22 cellular contexts compared by ENCODE assay signal in genomic region chr2:71721362-71721665, GRCh38.
A peak's percentile ranks its signal among the peaks of the same experiment; 100 is the strongest.
DNase-seq lines count a peak whose midpoint lies in the region; ATAC-seq, FAIRE-seq and TF ChIP-seq lines count a peak whose summit lies in the region.
"Had no signal": no experiment of that assay in that cellular context is flagged by ENCODE, and none has a peak within 500 bp of the region (broad histone marks: within the 10 kb centered on the region; RNA-seq: fewer than 3 reads in every experiment).

No MANE protein-coding gene starts in this region.

- no peak for TF ChIP-seq CTCF in AG10803 (conservative IDR thresholded peaks at IDR 0.05; ENCODE audit: low read length)
- no peak for TF ChIP-seq CTCF in coronary artery (IDR thresholded peaks at IDR 0.05)
- TF ChIP-seq CTCF in HepG2 (CRISPR knock-in tag; IDR thresholded peaks at IDR 0.05): no peak

- TF ChIP-seq RAD21 in HepG2 (CRISPR knock-in tag; IDR thresholded peaks at IDR 0.05): no peak

- no peak overlapping the region for H2AFZ ChIP-seq in HepG2 (ENCODE audit: low read length)
- H2AFZ ChIP-seq: hepatocyte had no signal

- H3K79me2 ChIP-seq in HepG2 (ENCODE audit: insufficient read depth, low read length): no peaks in the 10 kb centered on the region
- H3K79me2 ChIP-seq: hepatocyte had no signal

- H3K9me3 ChIP-seq in HepG2 (ENCODE audit: low read length) (peaks cover 12% of the 10 kb centered on the region), skeletal muscle satellite cell (replicated peaks; ENCODE audit: low read length) (peaks cover 8% of the 10 kb centered on the region)

- H3K4me1 ChIP-seq in HepG2 (ENCODE audit: insufficient read depth, low read length) (peaks cover 59% of the 10 kb centered on the region), skeletal muscle satellite cell (ENCODE audit: control insufficient read depth, insufficient read depth, low read length) (peaks cover 40% of the 10 kb centered on the region)

- H3K27ac ChIP-seq in coronary artery: peak overlapping the region; percentile 64 to 88
- H3K27ac ChIP-seq in HepG2 (ENCODE audit: extremely low read length, insufficient read depth, low read length): no peak overlapping the region
- H3K27ac ChIP-seq: hepatocyte had no signal

- H3K4me2 ChIP-seq in HepG2 (ENCODE audit: low read depth, low read length) (peak overlapping the region; percentile 63), skeletal muscle satellite cell (ENCODE audit: low read length) (no peak overlapping the region)
- H3K4me2 ChIP-seq: hepatocyte had no signal

- H3K27me3 ChIP-seq in HepG2 (ENCODE audit: control insufficient read depth in 1 of 2, insufficient read depth in 2 of 2, low read length in 2 of 2) (peaks cover 0 to 2% of the 10 kb centered on the region in 2 experiments; a peak in 1 of 5 replicates), skeletal muscle satellite cell (ENCODE audit: control insufficient read depth, insufficient read depth, low read length) (peaks cover 4% of the 10 kb centered on the region)
- H3K27me3 ChIP-seq: hepatocyte, spleen had no signal

- DNase-seq in AG10803 (ENCODE audit: low read depth) (peak; percentile 57), coronary artery (ENCODE audit: low spot score) (peak; percentile 75), HepG2 (ENCODE audit: low spot score) (no peak), DMS114 treated with DMSO at 0.1 percent for 48 hours (lab: John Stamatoyannopoulos, UW; ENCODE audit: unreplicated experiment) (no peak)
- no peak for DNase-seq in activated CD4-positive, alpha-beta T cell treated with anti-CD3 and anti-CD28 coated beads, Interleukin-2, amount 50 U/mL, for 1 hour
- no peak for DNase-seq in effector CD4-positive, alpha-beta T cell
- DNase-seq: activated CD4-positive, alpha-beta memory T cell treated with anti-CD3 and anti-CD28 coated beads for 36 hours; activated naive CD4-positive, alpha-beta T cell treated with anti-CD3 and anti-CD28 coated beads, Interleukin-2, amount 10 ng/mL, durations not matched to agents 7 days and 5 days; activated T-cell treated with anti-CD3 and anti-CD28 coated beads, Interleukin-2, amount 50 U/mL, for 1 hour; CD8-positive, alpha-beta memory T cell; erythroblast; islet precursor cell; NCI-H1436; NCI-H2227 treated with DMSO at 0.1 percent for 48 hours; occipital lobe; spleen; T-helper 1 cell had no signal

- H3K9ac ChIP-seq in HepG2 (ENCODE audit: insufficient read depth, low read depth, low read length) (no peak overlapping the region), skeletal muscle satellite cell (ENCODE audit: low read depth, low read length) (peak overlapping the region; percentile 8)

- H3K36me3 ChIP-seq in HepG2 (replicated peaks in 1 of 2; ENCODE audit: control insufficient read depth in 1 of 2, insufficient read depth in 2 of 2, low read length in 2 of 2) (no peaks in the 10 kb centered on the region), skeletal muscle satellite cell (ENCODE audit: insufficient read depth, low read length) (no peaks in the 10 kb centered on the region)
- H3K36me3 ChIP-seq: spleen had no signal

- no peak for FAIRE-seq in HepG2 (lab: Jason Lieb, UNC)
- FAIRE-seq: GM19239 had no signal

- in situ Hi-C loops in HepG2 (cut with HindIII; ENCODE audit: extremely low pct_ligation_motif_present, low pct_unique_long_range_greater_than_20kb): no loop called here

- CTCF ChIA-PET in HepG2 (lab: Yijun Ruan, JAX; ENCODE audit: low intra/inter-chr PET ratio, low total read pairs): no interaction called here

- POLR2A ChIA-PET in HepG2 (lab: Yijun Ruan, JAX): no interaction called here

- TF ChIP-seq POLR2A in HepG2 (IDR thresholded peaks at IDR 0.05; ENCODE audit: insufficient read depth in 1 of 2, low read depth in 2 of 2, low read length in 2 of 2): no peak

- no peaks in the 10 kb centered on the region for H4K20me1 ChIP-seq in HepG2 (ENCODE audit: insufficient read depth, low read length)

- intact Hi-C loops in HepG2 (cut with micrococcal nuclease; ENCODE audit: unreplicated experiment): no loop called here

- 9% methylated on average over 1 of the region's 1 CpG for whole genome bisulfite sequencing in HepG2 (ENCODE audit: low lambda C conversion rate)

- BruUV-seq in HepG2 (replicated peaks; lab: Mats Ljungman, UMichigan): no TSS peak

- ATAC-seq in HepG2 (no peak), GM19395 (IDR thresholded peaks at IDR 0.05; ENCODE audit: unreplicated experiment) (no peak)
- ATAC-seq: stimulated activated memory B cell treated with anti-CD40 and anti-IgM and Interleukin-4, amounts not matched to agents 10 μg/mL and 1 μg/mL and 100 μg/mL, for 72 hours had no signal

- TF ChIP-seq EP300 in HepG2 (IDR thresholded peaks at IDR 0.05; ENCODE audit: low read depth in 2 of 2, low read length in 2 of 2) (no peak), HepG2 (CRISPR knock-in tag; IDR thresholded peaks at IDR 0.05; ENCODE audit: borderline replicate concordance) (no peak)

- H3K4me3 ChIP-seq in AG10803 (ENCODE audit: low read length) (no peak overlapping the region), coronary artery (no peak overlapping the region), HepG2 (replicated peaks in 1 of 3; ENCODE audit: insufficient read depth in 1 of 3, low read depth in 2 of 3, low read length in 3 of 3) (no peak overlapping the region), skeletal muscle satellite cell (ENCODE audit: low read length) (no peak overlapping the region)
- H3K4me3 ChIP-seq: hepatocyte, spleen had no signal

TF ChIP-seq in HepG2, 621 proteins besides CTCF, POLR2A, EP300 and RAD21:
- TF ChIP-seq ZMYM2 (CRISPR knock-in tag; IDR thresholded peaks at IDR 0.05) (no peak), PATZ1 (CRISPR knock-in tag; IDR thresholded peaks at IDR 0.05) (no peak), AHR (CRISPR knock-in tag; IDR thresholded peaks at IDR 0.05) (no peak), KDM2A (CRISPR knock-in tag; IDR thresholded peaks at IDR 0.05; ENCODE audit: borderline replicate concordance, low read depth) (no peak)
TF ChIP-seq in HepG2: peak in this region for 0.

Comparison
In these comparisons a context has a peak if more than half of its experiments do, and no peak if none do; other contexts are left out.
1. DNase-seq: peak in AG10803 (single experiment) and coronary artery (single experiment); none in HepG2 (single experiment), DMS114 treated with DMSO at 0.1 percent for 48 hours (single experiment), activated CD4-positive, alpha-beta T cell treated with anti-CD3 and anti-CD28 coated beads, Interleukin-2, amount 50 U/mL, for 1 hour (single experiment) and effector CD4-positive, alpha-beta T cell (single experiment).